ENCODE assay signal across 10 cellular contexts in genomic region chr4:15802497-15802896, GRCh38. TPM values are rescaled to one million over a fixed set of nuclear protein-coding genes. Genes with fewer than 3 reads are reported as not detected.
A peak's percentile ranks its signal among the peaks of the same experiment; 100 is the strongest.
DNase-seq lines count a peak whose midpoint lies in the region; ATAC-seq and TF ChIP-seq lines count a peak whose summit lies in the region.
"Not testable (repeated sequence)": the region's sequence is repeated elsewhere in the genome, so short reads cannot be mapped to it uniquely, and the experiment has no call there.
"Had no signal": no experiment of that assay in that cellular context is flagged by ENCODE, and none has a peak within 500 bp of the region (broad histone marks: within the 10 kb centered on the region; RNA-seq: fewer than 3 reads in every experiment).

No MANE protein-coding gene starts in this region.

- H3K4me2 ChIP-seq in DOHH2 (ENCODE audit: low read length) (peak overlapping the region; percentile 26; the same call in 1 of the 2 replicates), OCI-LY7 (ENCODE audit: low read length) (peak overlapping the region; percentile 0; the same call in 1 of the 2 replicates)

- not testable (repeated sequence) for H3K27me3 Mint-ChIP-seq in WTC11 (ENCODE audit: low read depth)

- not testable (repeated sequence) for BruUV-seq in OCI-LY7 (replicated peaks; lab: Mats Ljungman, UMichigan)

- ATAC-seq in WTC11 = not testable (repeated sequence)
- ATAC-seq in gastrocnemius medialis = peak; percentile 90 to 93

- H3K36me3 ChIP-seq in DOHH2 (ENCODE audit: control insufficient read depth, low read length) (peaks cover 50% of the 10 kb centered on the region), OCI-LY7 (ENCODE audit: insufficient read depth, low read length) (peaks cover 66% of the 10 kb centered on the region)
- H3K36me3 ChIP-seq in gastrocnemius medialis; skeletal muscle tissue (ENCODE audit: control insufficient read depth in 3 of 3, insufficient read depth in 3 of 3, low read length in 3 of 3): not testable (repeated sequence)

- peak overlapping the region; percentile 46 for H3K27ac ChIP-seq in DOHH2 (ENCODE audit: low read depth, low read length)
- H3K27ac ChIP-seq in OCI-LY7 (ENCODE audit: low read depth, low read length, poor library complexity, severe bottlenecking) = peak overlapping the region; percentile 20
- H3K27ac ChIP-seq in gastrocnemius medialis = peak overlapping the region; percentile 78 to 86 (median 83)
- peak overlapping the region; percentile 88 for H3K27ac ChIP-seq in skeletal muscle tissue (ENCODE audit: low read depth, low read length)

- intact Hi-C loops in OCI-LY7 (cut with micrococcal nuclease; ENCODE audit: unreplicated experiment) = loop anchor here (10.0 kb wide), 2 partner anchors 328 to 388 kb away; no protein-coding TSS in a partner anchor
- intact Hi-C loops in gastrocnemius medialis (cut with DNase I; ENCODE audit: low total_unique reads) = loop anchor here (5.0 to 10.0 kb wide), 4 partner anchors 145 to 800 kb away; partner anchors contain the start of genes CPEB2 and FBXL5

- H3K79me2 ChIP-seq in DOHH2 (ENCODE audit: control insufficient read depth, low read length) (peaks cover 87% of the 10 kb centered on the region), OCI-LY7 (ENCODE audit: insufficient read depth, low read depth, low read length) (peaks cover 100% of the 10 kb centered on the region)

- TF ChIP-seq CTCF in DOHH2 (IDR thresholded peaks at IDR 0.05; ENCODE audit: low read depth, low read length, poor library complexity, severe bottlenecking); OCI-LY7 (conservative IDR thresholded peaks at IDR 0.05; ENCODE audit: low read length); WTC11 (IDR thresholded peaks at IDR 0.05); gastrocnemius medialis (IDR thresholded peaks at IDR 0.05 in 4 of 5, conservative IDR thresholded peaks at IDR 0.05 in 1 of 5): not testable (repeated sequence)

- peaks cover 16% of the 10 kb centered on the region; the same call in 1 of the 2 replicates for H3K9me3 ChIP-seq in DOHH2 (ENCODE audit: control insufficient read depth, insufficient read depth, low read length)
- H3K9me3 ChIP-seq in OCI-LY7 (ENCODE audit: low read length) = peaks cover 45% of the 10 kb centered on the region
- H3K9me3 ChIP-seq in gastrocnemius medialis; skeletal muscle tissue (ENCODE audit: control insufficient read depth in 3 of 3, low read length in 3 of 3): not testable (repeated sequence)

- H2AFZ ChIP-seq in OCI-LY7 (ENCODE audit: low read length) = not testable (repeated sequence)

- in situ Hi-C loops in gastrocnemius medialis (cut with MboI; ENCODE audit: low sequenced_read_pairs in 4 of 4) = loop anchor here in 3 of 4 donors (10.0 to 25.0 kb wide), 3 partner anchors 152 to 460 kb away; no protein-coding TSS in a partner anchor

- not testable (repeated sequence) for H4K20me1 ChIP-seq in DOHH2 (ENCODE audit: control insufficient read depth, insufficient read depth, low read depth, low read length)
- peaks cover 16% of the 10 kb centered on the region; the same call in 1 of the 2 replicates for H4K20me1 ChIP-seq in OCI-LY7 (ENCODE audit: insufficient read depth, low read length)

- TF ChIP-seq POLR2A in gastrocnemius medialis (IDR thresholded peaks at IDR 0.05) = not testable (repeated sequence)

- not testable (repeated sequence) for H3K27ac Mint-ChIP-seq in WTC11

- H3K4me3 ChIP-seq in DOHH2 (ENCODE audit: low read length); OCI-LY7 (ENCODE audit: low read depth, low read length, poor library complexity, severe bottlenecking); gastrocnemius medialis; skeletal muscle tissue (ENCODE audit: low read length in 3 of 3): not testable (repeated sequence)

- POLR2A ChIA-PET in OCI-LY7 (lab: Charles Lee) = interaction anchor here (0.8 to 1.5 kb wide), 2 partner anchors 20 to 36 kb away, joined by 3 to 8 read pairs; no protein-coding TSS in a partner anchor
- POLR2A ChIA-PET in WTC11 (lab: Charles Lee) = not testable (repeated sequence)

- H3K9me3 Mint-ChIP-seq in WTC11 = peaks cover 28% of the 10 kb centered on the region

- H3K9me2 ChIP-seq in DOHH2 (replicated peaks; ENCODE audit: control insufficient read depth, low read length); OCI-LY7 (ENCODE audit: insufficient read depth, low read length): not testable (repeated sequence)

- H3F3A ChIP-seq in DOHH2 (ENCODE audit: control insufficient read depth, insufficient read depth) = peaks cover 65% of the 10 kb centered on the region

- not testable (repeated sequence) for H3K4me1 Mint-ChIP-seq in WTC11

- H3K9ac ChIP-seq in skeletal muscle tissue (ENCODE audit: low read depth in 1 of 3, low read length in 3 of 3) = peak overlapping the region; percentile 32 to 55 (median 54)

- H3K36me3 Mint-ChIP-seq in WTC11 = peaks cover 14% of the 10 kb centered on the region

- DNase-seq in OCI-LY7 (ENCODE audit: low spot score); WTC11 (ENCODE audit: low spot score): not testable (repeated sequence)
- DNase-seq in myocyte (ENCODE audit: low read depth) (peak; percentile 60), gastrocnemius medialis (peak; percentile 65 to 78)

- H3K4me1 ChIP-seq in DOHH2 (ENCODE audit: control insufficient read depth, low read length) (peaks cover 100% of the 10 kb centered on the region), OCI-LY7 (ENCODE audit: insufficient read depth, low read length, poor library complexity, severe bottlenecking) (peaks cover 85% of the 10 kb centered on the region), gastrocnemius medialis (peaks cover 48 to 72% of the 10 kb centered on the region in 2 donors), skeletal muscle tissue (ENCODE audit: control insufficient read depth in 3 of 3, insufficient read depth in 3 of 3, low read length in 3 of 3) (peaks cover 12 to 34% (median 29%) of the 10 kb centered on the region in 3 donors)

- not testable (repeated sequence) for H3K27me3 ChIP-seq in DOHH2 (ENCODE audit: control insufficient read depth, low read length); gastrocnemius medialis; skeletal muscle tissue (ENCODE audit: control insufficient read depth in 3 of 3, insufficient read depth in 3 of 3, low read length in 3 of 3)

- not testable (repeated sequence) for H3K4me3 Mint-ChIP-seq in WTC11

- CTCF ChIA-PET in OCI-LY7 (lab: Charles Lee; ENCODE audit: unreplicated experiment); WTC11 (lab: Charles Lee): not testable (repeated sequence)

TF ChIP-seq in WTC11, 78 proteins besides CTCF, POLR2A, EP300 and RAD21:
- TF ChIP-seq HMGA2 (CRISPR knock-in tag; IDR thresholded peaks at IDR 0.05) = peak; percentile 90

RNA-seq across cellular contexts. Expression of gene CD38, which starts 24.4 kb away (rescaled TPM):
- 92.0 and 103 TPM in 2 replicates for total RNA-seq in OCI-LY7 (2014; rRNA removed; shearing (Covaris generic))
- total RNA-seq in OCI-LY7 (2022) (176 and 214 TPM in 2 replicates), WTC11 (2021) (0.17 to 0.39 TPM (median 0.37 TPM) in 3 replicates), myocyte (not detected in 2 replicates), gastrocnemius medialis (1 to 10 TPM in 3 of 4 donors, under 1 TPM in 1; 0.73 to 9.0 (median 2.4) TPM), skeletal muscle tissue (1.0 TPM)
- not detected for polyA plus RNA-seq in myocyte (2012)
- total RNA-seq: A172, Caco-2, G401 had no signal
- polyA plus RNA-seq: BJ had no signal

Comparison
In these comparisons a context has a peak if more than half of its experiments do, and no peak if none do; other contexts are left out.
1. H3K27ac ChIP-seq: peak in every context shown above with its lines; median percentile 88 in skeletal muscle tissue; 83 in gastrocnemius medialis; 46 in DOHH2; 20 in OCI-LY7.
2. RNA of gene CD38, which starts 24.4 kb away (total RNA-seq): 92.0 to 214 TPM in OCI-LY7; 0.73 to 9.0 TPM in gastrocnemius medialis, 1.0 TPM in skeletal muscle tissue (single experiment), 0.17 to 0.39 TPM in WTC11 and not detected in myocyte; every median in the first group is over 4 times any median in the second.